In genomic region chr6:43303751-43304331, GRCh38 we compare ENCODE assay signal across 14 cellular contexts.
"Had no signal": no experiment of that assay in that cellular context is flagged by ENCODE, and none has a peak within 500 bp of the region (broad histone marks: within the 10 kb centered on the region; RNA-seq: fewer than 3 reads in every experiment).

No MANE protein-coding gene starts in this region.

- H3K4me3 Mint-ChIP-seq: central memory CD8-positive, alpha-beta T cell; natural killer cell treated with Interleukin-12 subunit alpha and Interleukin-12 subunit beta and Interleukin-15 and Interleukin-18, amount 100 ng/mL, for 72 hours had no signal

- H3K36me3 Mint-ChIP-seq: natural killer cell treated with Interleukin-12 subunit alpha and Interleukin-12 subunit beta and Interleukin-15 and Interleukin-18, amount 100 ng/mL, for 72 hours had no signal

- H3K9me3 Mint-ChIP-seq: central memory CD8-positive, alpha-beta T cell; natural killer cell treated with Interleukin-12 subunit alpha and Interleukin-12 subunit beta and Interleukin-15 and Interleukin-18, amount 100 ng/mL, for 72 hours had no signal

- ATAC-seq: heart right ventricle; left lobe of liver; natural killer cell treated with Interleukin-12 subunit alpha and Interleukin-12 subunit beta and Interleukin-15 and Interleukin-18, amount 100 ng/mL, for 72 hours; stimulated activated naive CD8-positive, alpha-beta T cell treated with anti-CD3 and anti-CD28 coated beads, Interleukin-15, Interleukin-2, amounts not matched to agents 100 U/mL and 50 U/mL, for 24 hours; upper lobe of right lung had no signal

- FAIRE-seq: endometrium, frontal cortex, islet of Langerhans had no signal

- H3K27ac Mint-ChIP-seq: natural killer cell treated with Interleukin-12 subunit alpha and Interleukin-12 subunit beta and Interleukin-15 and Interleukin-18, amount 100 ng/mL, for 72 hours had no signal

- DNase-seq: effector memory CD4-positive, alpha-beta T cell; heart right ventricle; hypothalamus; mammary epithelial cell; stimulated activated CD4-positive, alpha-beta T cell treated with anti-CD3 and anti-CD28 coated beads, Interleukin-2, amount 100 ng/mL, for 48 hours; stimulated activated naive CD8-positive, alpha-beta T cell treated with anti-CD3 and anti-CD28 coated beads, Interleukin-15, Interleukin-2, amounts not matched to agents 100 U/mL and 50 U/mL, for 24 hours; thyroid gland; upper lobe of right lung had no signal
